Comparison of ENCODE assay signal across 13 cellular contexts in genomic region chr6:122459240-122459639, GRCh38. TPM values are rescaled to one million over a fixed set of nuclear protein-coding genes. Genes with fewer than 3 reads are reported as not detected.
DNase-seq lines count a peak whose midpoint lies in the region; ATAC-seq and TF ChIP-seq lines count a peak whose summit lies in the region.
"Had no signal": no experiment of that assay in that cellular context is flagged by ENCODE, and none has a peak within 500 bp of the region (broad histone marks: within the 10 kb centered on the region; RNA-seq: fewer than 3 reads in every experiment).

No MANE protein-coding gene starts in this region.

- no peak overlapping the region for H2AFZ ChIP-seq in Loucy (ENCODE audit: low read length)

- no peak overlapping the region for H3K4me3 ChIP-seq in Loucy (ENCODE audit: low read length, poor library complexity, severe bottlenecking)
- H3K4me3 ChIP-seq in coronary artery = peak overlapping the region; percentile 29
- peak overlapping the region in 1 of 4 donors; percentile 3 for H3K4me3 ChIP-seq in esophagus squamous epithelium
- H3K4me3 ChIP-seq: adrenal gland, SJSA1, tibial nerve had no signal

- no peaks in the 10 kb centered on the region for H3K9me2 ChIP-seq in Loucy (replicated peaks; ENCODE audit: low read depth, low read length)

- H3K4me1 Mint-ChIP-seq in osteocyte (ENCODE audit: unreplicated experiment) = peaks cover 42% of the 10 kb centered on the region

- TF ChIP-seq CTCF in Loucy (conservative IDR thresholded peaks at IDR 0.05; ENCODE audit: low read length) (no peak), coronary artery (IDR thresholded peaks at IDR 0.05) (no peak), osteocyte (IDR thresholded peaks at IDR 0.05) (no peak), esophagus squamous epithelium (IDR thresholded peaks at IDR 0.05) (no peak)

- DNase-seq in SIG-M5 treated with dmso at 0.1 percent for 504 hours (lab: John Stamatoyannopoulos, UW; ENCODE audit: unreplicated experiment) (peak; percentile 12), SIG-M5 (lab: John Stamatoyannopoulos, UW) (no peak), coronary artery (ENCODE audit: low spot score) (no peak), osteocyte (ENCODE audit: extremely low spot score, unreplicated experiment) (no peak), esophagus squamous epithelium (lab: John Stamatoyannopoulos, UW) (no peak), GOT3 (lab: John Stamatoyannopoulos, UW) (no peak)
- DNase-seq: 8988T, adrenal gland had no signal

- intact Hi-C loops in esophagus squamous epithelium (cut with DNase I) = no loop called here

- H3K9ac ChIP-seq in Loucy (ENCODE audit: low read depth, low read length, poor library complexity, severe bottlenecking) = no peak overlapping the region

- peak overlapping the region; percentile 57 for H3K27ac Mint-ChIP-seq in osteocyte (ENCODE audit: unreplicated experiment)

- no peak for ATAC-seq in HG02852 (IDR thresholded peaks at IDR 0.05; ENCODE audit: unreplicated experiment)
- ATAC-seq: left lobe of liver had no signal

- H3K9me3 ChIP-seq in Loucy (ENCODE audit: insufficient read depth, low read depth, low read length) (no peaks in the 10 kb centered on the region), esophagus squamous epithelium (no peaks in the 10 kb centered on the region)
- H3K9me3 ChIP-seq: adrenal gland, SJSA1, tibial nerve had no signal

- peaks cover 20% of the 10 kb centered on the region for H3K4me1 ChIP-seq in Loucy (ENCODE audit: insufficient read depth, low read length, poor library complexity, severe bottlenecking)
- H3K4me1 ChIP-seq in esophagus squamous epithelium = peaks cover 7 to 63% (median 8%) of the 10 kb centered on the region in 3 donors

- H3K27me3 ChIP-seq in Loucy (ENCODE audit: insufficient read depth, low read length, poor library complexity, severe bottlenecking) = no peaks in the 10 kb centered on the region
- H3K27me3 ChIP-seq in esophagus squamous epithelium = no peaks in the 10 kb centered on the region
- H3K27me3 ChIP-seq: adrenal gland, SJSA1, tibial nerve had no signal

- peaks cover 60% of the 10 kb centered on the region for H3K79me2 ChIP-seq in Loucy (ENCODE audit: insufficient read depth, low read length)

- no peak for TF ChIP-seq POLR2A in esophagus squamous epithelium (IDR thresholded peaks at IDR 0.05)

- H3K4me2 ChIP-seq in Loucy (ENCODE audit: low read depth, low read length, poor library complexity, severe bottlenecking) = peak overlapping the region; percentile 35

- peaks cover 29% of the 10 kb centered on the region for H3K36me3 Mint-ChIP-seq in osteocyte (ENCODE audit: unreplicated experiment)

- no peaks in the 10 kb centered on the region for H3F3A ChIP-seq in Loucy (ENCODE audit: low read depth)

- H4K20me1 ChIP-seq in Loucy (ENCODE audit: insufficient read depth, low read length, poor library complexity, severe bottlenecking) = peaks cover 78% of the 10 kb centered on the region

- H3K27me3 Mint-ChIP-seq in osteocyte (ENCODE audit: unreplicated experiment) = no peaks in the 10 kb centered on the region

- H3K27ac ChIP-seq in coronary artery (no peak overlapping the region), esophagus squamous epithelium (no peak overlapping the region)
- H3K27ac ChIP-seq: adrenal gland, SJSA1, tibial nerve had no signal

- no peak overlapping the region for H3K4me3 Mint-ChIP-seq in osteocyte (ENCODE audit: unreplicated experiment)

- peaks cover 36% of the 10 kb centered on the region for H3K36me3 ChIP-seq in Loucy (ENCODE audit: insufficient read depth, low read length)
- peaks cover 0 to 40% (median 0%) of the 10 kb centered on the region in 3 donors for H3K36me3 ChIP-seq in esophagus squamous epithelium

- no peaks in the 10 kb centered on the region for H3K9me3 Mint-ChIP-seq in osteocyte (ENCODE audit: unreplicated experiment)

- 21 to 22% methylated on average over 2 of the region's 2 CpGs for WGBS in esophagus squamous epithelium, 2 donors

RNA-seq across cellular contexts. Expression of gene SERINC1, which starts 12.4 kb away (rescaled TPM):
- 209 and 215 TPM in 2 replicates for total RNA-seq in osteocyte
- 100 to 1,000 TPM in 2 of 4 donors, 10 to 100 TPM in 2; 52.2 to 137 (median 78.6) TPM for total RNA-seq in esophagus squamous epithelium

RNA-seq across cellular contexts. Expression of gene HSF2, which starts 59.8 kb away (rescaled TPM):
- total RNA-seq in osteocyte = 15.5 and 15.8 TPM in 2 replicates
- 10 to 100 TPM in 2 of 4 donors, 1 to 10 TPM in 2; 2.3 to 17.0 (median 10.5) TPM for total RNA-seq in esophagus squamous epithelium
